ENCODE assay signal across 14 cellular contexts in genomic region chr6:82954351-82954750, GRCh38.
DNase-seq lines count a peak whose midpoint lies in the region; ATAC-seq, FAIRE-seq and TF ChIP-seq lines count a peak whose summit lies in the region.
"Had no signal": no experiment of that assay in that cellular context is flagged by ENCODE, and none has a peak within 500 bp of the region (broad histone marks: within the 10 kb centered on the region; RNA-seq: fewer than 3 reads in every experiment).

No MANE protein-coding gene starts in this region.

- POLR2A ChIA-PET in K562 (lab: Yijun Ruan, JAX) = no interaction called here

- H3K4me3 Mint-ChIP-seq in activated CD8-positive, alpha-beta memory T cell treated with anti-CD3 and anti-CD28 coated beads, Interleukin-2, amount 10 ng/mL, durations not matched to agents 7 days and 5 days = no peak overlapping the region

- peaks cover 40% of the 10 kb centered on the region for H3K36me3 ChIP-seq in DND-41 (ENCODE audit: insufficient read depth, low read length)
- peaks cover 21% of the 10 kb centered on the region for H3K36me3 ChIP-seq in OCI-LY1 (ENCODE audit: insufficient read depth, low read length)
- H3K36me3 ChIP-seq in K562 (ENCODE audit: control insufficient read depth, insufficient read depth, low read length) = peaks cover 7% of the 10 kb centered on the region; the same call in 1 of the 3 replicates
- no peaks in the 10 kb centered on the region for H3K36me3 ChIP-seq in colonic mucosa

- ATAC-seq in DND-41 (ENCODE audit: insufficient read depth, low read depth) (no peak), K562 (no peak)
- ATAC-seq in activated CD8-positive, alpha-beta memory T cell treated with anti-CD3 and anti-CD28 coated beads, Interleukin-2, amount 10 ng/mL, durations not matched to agents 7 days and 5 days = no peak

- H3K9ac ChIP-seq in DND-41 (ENCODE audit: low read depth, low read length) (no peak overlapping the region), OCI-LY1 (ENCODE audit: low read length) (peak overlapping the region; percentile 64), K562 (ENCODE audit: insufficient read depth in 1 of 2, low read depth in 2 of 2, low read length in 2 of 2) (no peak overlapping the region), colonic mucosa (ENCODE audit: low read depth in 2 of 2, low read length in 2 of 2) (no peak overlapping the region)

- TF ChIP-seq EP300 in K562 (IDR thresholded peaks at IDR 0.05; ENCODE audit: low read length) = no peak

- no peaks in the 10 kb centered on the region for H3F3A ChIP-seq in OCI-LY1 (ENCODE audit: insufficient read depth, low read length)

- H3K79me2 ChIP-seq in DND-41 (ENCODE audit: insufficient read depth, low read length) (peaks cover 59% of the 10 kb centered on the region), OCI-LY1 (ENCODE audit: insufficient read depth, low read length) (no peaks in the 10 kb centered on the region), K562 (ENCODE audit: control insufficient read depth, insufficient read depth, low read length) (no peaks in the 10 kb centered on the region)

- no peaks in the 10 kb centered on the region for H4K20me1 ChIP-seq in DND-41 (ENCODE audit: insufficient read depth, low read length)
- no peaks in the 10 kb centered on the region for H4K20me1 ChIP-seq in OCI-LY1 (ENCODE audit: insufficient read depth, low read length)
- H4K20me1 ChIP-seq in K562 (replicated peaks; ENCODE audit: control insufficient read depth, insufficient read depth, low read length) = no peaks in the 10 kb centered on the region

- H3K27me3 Mint-ChIP-seq in activated CD8-positive, alpha-beta memory T cell treated with anti-CD3 and anti-CD28 coated beads, Interleukin-2, amount 10 ng/mL, durations not matched to agents 7 days and 5 days = no peaks in the 10 kb centered on the region

- intact Hi-C loops in K562 (cut with micrococcal nuclease) = no loop called here
- intact Hi-C loops in colonic mucosa (cut with DNase I) = no loop called here

- H3K4me1 ChIP-seq in DND-41 (ENCODE audit: insufficient read depth, low read length) (peaks cover 49% of the 10 kb centered on the region), OCI-LY1 (ENCODE audit: insufficient read depth, low read length, severe bottlenecking) (peaks cover 53% of the 10 kb centered on the region), K562 (replicated peaks in 1 of 2; ENCODE audit: control insufficient read depth in 2 of 2, insufficient read depth in 2 of 2, low read length in 2 of 2) (peaks cover 0 to 3% of the 10 kb centered on the region in 2 experiments; a peak in 1 of 5 replicates), colonic mucosa (no peaks in the 10 kb centered on the region)

- no peaks in the 10 kb centered on the region for H3K9me3 ChIP-seq in DND-41 (ENCODE audit: insufficient read depth, low read length, severe bottlenecking)
- H3K9me3 ChIP-seq in OCI-LY1 (ENCODE audit: low read length) = no peaks in the 10 kb centered on the region
- H3K9me3 ChIP-seq in K562 (replicated peaks; ENCODE audit: control insufficient read depth, insufficient read depth, low read depth, low read length) = no peaks in the 10 kb centered on the region
- H3K9me3 ChIP-seq in colonic mucosa = no peaks in the 10 kb centered on the region

- DNase-seq in DND-41 (no peak), K562 (ENCODE audit: extremely low read depth in 1 of 4, low spot score in 3 of 4) (no peak), iris pigment epithelial cell (ENCODE audit: low read depth) (peak; percentile 12), mucosa of gallbladder (ENCODE audit: low spot score) (no peak), colonic mucosa (no peak)
- no peak for DNase-seq in NK-92 treated with Interleukin-12 subunit alpha and Interleukin-12 subunit beta, amount 100 ng/mL, for 24 hours (lab: John Stamatoyannopoulos, UW)
- DNase-seq in activated CD8-positive, alpha-beta memory T cell treated with anti-CD3 and anti-CD28 coated beads, Interleukin-2, amount 10 ng/mL, durations not matched to agents 7 days and 5 days = no peak
- DNase-seq: 8988T, NCI-H1930, NCI-H2171, NCI-H82, SIG-M5 had no signal

- no peaks in the 10 kb centered on the region for H3K9me2 ChIP-seq in OCI-LY1 (ENCODE audit: low read depth, low read length)

- H3K27me3 ChIP-seq in DND-41 (ENCODE audit: insufficient read depth, low read length, poor library complexity) = no peaks in the 10 kb centered on the region
- H3K27me3 ChIP-seq in OCI-LY1 (ENCODE audit: insufficient read depth, low read length) = no peaks in the 10 kb centered on the region
- no peaks in the 10 kb centered on the region for H3K27me3 ChIP-seq in K562 (ENCODE audit: control insufficient read depth in 2 of 2, insufficient read depth in 2 of 2, low read length in 2 of 2)
- H3K27me3 ChIP-seq in colonic mucosa = no peaks in the 10 kb centered on the region

- in situ Hi-C loops in K562 (cut with MboI) = no loop called here

- H3K27ac ChIP-seq in DND-41 (ENCODE audit: low read length) (0 out of 2 replicates have a peak overlapping the region, but pooled peaks have one; percentile 45), OCI-LY1 (ENCODE audit: low read depth, low read length, poor library complexity, severe bottlenecking) (peak overlapping the region; percentile 98), K562 (ENCODE audit: extremely low read depth, low read depth, low read length) (no peak overlapping the region), colonic mucosa (no peak overlapping the region)
- H3K27ac ChIP-seq: C4-2B had no signal

- peaks cover 6% of the 10 kb centered on the region for H3K36me3 Mint-ChIP-seq in activated CD8-positive, alpha-beta memory T cell treated with anti-CD3 and anti-CD28 coated beads, Interleukin-2, amount 10 ng/mL, durations not matched to agents 7 days and 5 days

- H3K4me2 ChIP-seq in DND-41 (ENCODE audit: insufficient read depth, low read length) = peak overlapping the region; percentile 60; the same call in 1 of the 2 replicates
- H3K4me2 ChIP-seq in OCI-LY1 (ENCODE audit: low read length) = peak overlapping the region; percentile 57
- H3K4me2 ChIP-seq in K562 (ENCODE audit: insufficient read depth, low read length) = no peak overlapping the region

- 97% methylated on average over 2 of the region's 2 CpGs for WGBS in K562 (ENCODE audit: insufficient coverage, low coverage, missing lambda C conversion rate)

- H3K4me3 ChIP-seq in DND-41 (ENCODE audit: low read depth in 1 of 2, low read length in 2 of 2) = no peak overlapping the region
- H3K4me3 ChIP-seq in OCI-LY1 (ENCODE audit: low read depth, low read length, poor library complexity, severe bottlenecking) = peak overlapping the region; percentile 37
- no peak overlapping the region for H3K4me3 ChIP-seq in K562
- H3K4me3 ChIP-seq in colonic mucosa = no peak overlapping the region

- H3K4me1 Mint-ChIP-seq in activated CD8-positive, alpha-beta memory T cell treated with anti-CD3 and anti-CD28 coated beads, Interleukin-2, amount 10 ng/mL, durations not matched to agents 7 days and 5 days = no peaks in the 10 kb centered on the region

- H2AFZ ChIP-seq in DND-41 (ENCODE audit: low read depth, low read length) (no peak overlapping the region), OCI-LY1 (ENCODE audit: low read length) (no peak overlapping the region), K562 (ENCODE audit: low read depth, low read length) (no peak overlapping the region)

- TF ChIP-seq CTCF in DND-41 (IDR thresholded peaks at IDR 0.05; ENCODE audit: borderline replicate concordance, extremely low read depth, low read length, poor library complexity, severe bottlenecking) (no peak), OCI-LY1 (IDR thresholded peaks at IDR 0.05; ENCODE audit: low read length) (no peak), K562 (IDR thresholded peaks at IDR 0.05 in 2 of 3, conservative IDR thresholded peaks at IDR 0.05 in 1 of 3; ENCODE audit: insufficient read depth in 2 of 3, low read depth in 1 of 3, low read length in 3 of 3) (no peak), colonic mucosa (IDR thresholded peaks at IDR 0.05) (no peak)

- no peak for FAIRE-seq in K562 (lab: Jason Lieb, UNC)

- no TSS peak for BruUV-seq in K562 (replicated peaks; lab: Mats Ljungman, UMichigan)

- CTCF ChIA-PET in K562 (lab: Yijun Ruan, JAX; ENCODE audit: low intra/inter-chr PET ratio) = no interaction called here
- CTCF ChIA-PET in activated CD8-positive, alpha-beta memory T cell treated with anti-CD3 and anti-CD28 coated beads, Interleukin-2, amount 10 ng/mL, durations not matched to agents 7 days and 5 days (lab: Charles Lee) = no interaction called here

- TF ChIP-seq RAD21 in K562 (CRISPR knock-in tag; conservative IDR thresholded peaks at IDR 0.05 in 1 of 2, IDR thresholded peaks at IDR 0.05 in 1 of 2) = no peak

- no peak for TF ChIP-seq POLR2A in K562 (conservative IDR thresholded peaks at IDR 0.05)

- no peaks in the 10 kb centered on the region for H3K9me1 ChIP-seq in K562 (ENCODE audit: control insufficient read depth, insufficient read depth, low read length)

- no peak overlapping the region for H3K27ac Mint-ChIP-seq in activated CD8-positive, alpha-beta memory T cell treated with anti-CD3 and anti-CD28 coated beads, Interleukin-2, amount 10 ng/mL, durations not matched to agents 7 days and 5 days

- H3K9me3 Mint-ChIP-seq in activated CD8-positive, alpha-beta memory T cell treated with anti-CD3 and anti-CD28 coated beads, Interleukin-2, amount 10 ng/mL, durations not matched to agents 7 days and 5 days (ENCODE audit: low read depth) = no peaks in the 10 kb centered on the region

TF ChIP-seq in K562, 482 proteins besides CTCF, POLR2A, EP300 and RAD21:
- TF ChIP-seq YY1 (IDR thresholded peaks at IDR 0.05; ENCODE audit: borderline replicate concordance in 1 of 3, control insufficient read depth in 1 of 3, extremely low read depth in 1 of 3, insufficient read depth in 3 of 3, insufficient read length in 1 of 3, insufficient replicate concordance in 2 of 3, low read depth in 1 of 3, low read length in 2 of 3) = no peak
- TF ChIP-seq MAFG (tag; conservative IDR thresholded peaks at IDR 0.05) = 0 out of 2 replicates have a peak, but pooled peaks have one; percentile 16

Comparison
In these comparisons a context has a peak if more than half of its experiments do, and no peak if none do; other contexts are left out.
1. H3K27ac ChIP-seq: peak in DND-41 (single experiment) and OCI-LY1 (single experiment); none in K562 (single experiment) and colonic mucosa (single experiment).